In the genomic region with DNA sequence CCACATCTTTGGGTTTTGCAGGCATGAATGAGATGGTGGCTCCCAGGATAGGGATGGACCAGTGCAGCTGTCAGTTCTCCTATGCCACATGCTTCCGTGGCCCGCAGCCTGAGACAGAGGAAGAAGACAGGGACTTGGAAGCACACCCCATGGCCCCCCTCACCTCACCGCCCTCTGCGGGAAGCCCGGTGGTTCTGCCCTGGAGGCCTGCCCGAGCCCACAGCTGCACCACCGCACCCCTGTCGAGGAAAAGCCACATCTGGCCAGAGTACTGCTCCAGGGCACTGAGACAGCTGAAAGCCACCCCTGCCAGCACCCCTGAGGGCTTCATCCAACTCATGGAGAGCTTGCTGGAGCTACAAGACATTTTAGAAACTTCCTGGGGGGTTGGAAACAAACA, we compare ENCODE assay signal across 19 cellular contexts.
"Had no signal": no experiment of that assay in that cellular context is flagged by ENCODE, and none has a peak within 500 bp of the region (broad histone marks: within the 10 kb centered on the region; RNA-seq: fewer than 3 reads in every experiment).

No MANE protein-coding gene starts in this region.

- H3K4me3 ChIP-seq: dorsolateral prefrontal cortex, hepatocyte, pancreas had no signal

- FAIRE-seq: colon, pancreas, small intestine had no signal

- H3K27ac ChIP-seq: dorsolateral prefrontal cortex, hepatocyte, neutrophil, pancreas had no signal

- H3K9me3 ChIP-seq: neutrophil, pancreas had no signal

- ATAC-seq: left cardiac atrium; natural killer cell; stimulated activated naive CD8-positive, alpha-beta T cell treated with anti-CD3 and anti-CD28 coated beads, Interleukin-15, amount 100 ng/mL, for 72 hours had no signal

- H3K36me3 ChIP-seq: neutrophil, pancreas had no signal

- H3K4me2 ChIP-seq: hepatocyte had no signal

- DNase-seq: activated CD4-positive, alpha-beta memory T cell treated with anti-CD3 and anti-CD28 coated beads, Interleukin-2, amount 10 ng/mL, durations not matched to agents 7 days and 5 days; activated CD4-positive, alpha-beta T cell treated with anti-CD3 and anti-CD28 coated beads for 48 hours; activated CD4-positive, CD25-positive, alpha-beta regulatory T cell; activated naive CD4-positive, alpha-beta T cell treated with anti-CD3 and anti-CD28 coated beads for 36 hours; activated T-cell treated with anti-CD3 and anti-CD28 coated beads, Interleukin-2, amount 50 U/mL, for 24 hours; caudate nucleus; dorsolateral prefrontal cortex; foreskin fibroblast; left cardiac atrium; mesendoderm; natural killer cell; pancreas; small intestine; stimulated activated CD4-positive, alpha-beta T cell treated with anti-CD3 and anti-CD28 coated beads, Interleukin-4, amount 100 ng/mL, for 1 hour; stimulated activated naive CD8-positive, alpha-beta T cell treated with anti-CD3 and anti-CD28 coated beads, Interleukin-15, amount 100 ng/mL, for 72 hours; trophoblast cell had no signal

- H2AFZ ChIP-seq: hepatocyte had no signal

- H3K27me3 ChIP-seq: dorsolateral prefrontal cortex, hepatocyte, pancreas had no signal

- H3K79me2 ChIP-seq: hepatocyte had no signal

- H3K4me1 ChIP-seq: pancreas had no signal
